In genomic region chr2:234905547-234906260, GRCh38 we compare ENCODE assay signal across 26 cellular contexts. TPM values are rescaled to one million over a fixed set of nuclear protein-coding genes. Genes with fewer than 3 reads are reported as not detected.
A peak's percentile ranks its signal among the peaks of the same experiment; 100 is the strongest.
DNase-seq lines count a peak whose midpoint lies in the region; ATAC-seq and TF ChIP-seq lines count a peak whose summit lies in the region.
"Had no signal": no experiment of that assay in that cellular context is flagged by ENCODE, and none has a peak within 500 bp of the region (broad histone marks: within the 10 kb centered on the region; RNA-seq: fewer than 3 reads in every experiment).

No MANE protein-coding gene starts in this region.

- H3K36me3 Mint-ChIP-seq in neural crest cell (ENCODE audit: low read depth), result no peaks in the 10 kb centered on the region
- H3K36me3 Mint-ChIP-seq: activated naive CD8-positive, alpha-beta T cell treated with anti-CD3 and anti-CD28 coated beads, Interleukin-2, amount 10 ng/mL, durations not matched to agents 7 days and 5 days; CD14-positive monocyte; memory B cell had no signal

- peak overlapping the region; percentile 84 for H3K27ac Mint-ChIP-seq in neural crest cell (ENCODE audit: unreplicated experiment)
- H3K27ac Mint-ChIP-seq: activated CD8-positive, alpha-beta T cell treated with anti-CD3 and anti-CD28 coated beads, Interleukin-2, amount 10 ng/mL, durations not matched to agents 7 days and 5 days; activated naive CD8-positive, alpha-beta T cell treated with anti-CD3 and anti-CD28 coated beads, Interleukin-2, amount 10 ng/mL, durations not matched to agents 7 days and 5 days; memory B cell; T-helper 1 cell treated with Interleukin-12 subunit alpha and Interleukin-12 subunit beta and Interleukin-4 antibody, amounts not matched to agents 30 μg/mL and 1 μg/mL, for 36 hours had no signal

- H3K4me1 Mint-ChIP-seq in neural crest cell, result peaks cover 5% of the 10 kb centered on the region
- H3K4me1 Mint-ChIP-seq: CD14-positive monocyte, memory B cell had no signal

- TF ChIP-seq POLR2A in esophagus muscularis mucosa (IDR thresholded peaks at IDR 0.05; ENCODE audit: low read depth), result no peak
- no peak for TF ChIP-seq POLR2A in Peyer's patch (IDR thresholded peaks at IDR 0.05)

- no peak overlapping the region for H3K4me3 ChIP-seq in AG10803 (ENCODE audit: low read length)
- H3K4me3 ChIP-seq in esophagus muscularis mucosa, result no peak overlapping the region
- no peak overlapping the region for H3K4me3 ChIP-seq in Peyer's patch
- H3K4me3 ChIP-seq: colonic mucosa, thoracic aorta had no signal

- H3K27ac ChIP-seq in esophagus muscularis mucosa (replicated peaks in 1 of 4) (no peak overlapping the region), Peyer's patch (no peak overlapping the region)
- H3K27ac ChIP-seq: colonic mucosa, RWPE1, thoracic aorta had no signal

- DNase-seq in AG10803 (ENCODE audit: low read depth), result peak; percentile 18
- DNase-seq in M059J (ENCODE audit: low read depth), result peak; percentile 77
- peak; percentile 62 for DNase-seq in esophagus muscularis mucosa (ENCODE audit: extremely low spot score)
- no peak for DNase-seq in neural crest cell (ENCODE audit: low read depth, low spot score)
- DNase-seq in Peyer's patch, result no peak
- no peak for DNase-seq in midbrain (lab: John Stamatoyannopoulos, UW)
- DNase-seq in hypothalamus (lab: John Stamatoyannopoulos, UW), result no peak
- DNase-seq: activated CD4-positive, alpha-beta T cell treated with anti-CD3 and anti-CD28 coated beads for 1 hour; activated CD8-positive, alpha-beta T cell treated with anti-CD3 and anti-CD28 coated beads, Interleukin-2, amount 10 ng/mL, durations not matched to agents 7 days and 5 days; activated effector memory CD4-positive, alpha-beta T cell treated with anti-CD3 and anti-CD28 coated beads, Interleukin-2, amount 50 U/mL, for 16 hours; activated naive CD8-positive, alpha-beta T cell treated with anti-CD3 and anti-CD28 coated beads, Interleukin-2, amount 10 ng/mL, durations not matched to agents 7 days and 5 days; activated T-cell treated with anti-CD3 and anti-CD28 coated beads for 4 hours; colonic mucosa; effector memory CD4-positive, alpha-beta T cell; erythroblast; NCI-H1092 treated with DMSO at 0.1 percent for 48 hours; NCI-H187 treated with DMSO at 0.1 percent for 48 hours; NCI-H774; stimulated activated CD4-positive, alpha-beta T cell treated with anti-CD3 and anti-CD28 coated beads, Interleukin-4, amount 100 ng/mL, for 24 hours; stimulated activated naive CD8-positive, alpha-beta T cell treated with anti-CD3 and anti-CD28 coated beads, Interleukin-15, Interleukin-2, amounts not matched to agents 100 U/mL and 50 U/mL, for 24 hours had no signal

- intact Hi-C loops in esophagus muscularis mucosa (cut with DNase I), result no loop called here

- H3K4me1 ChIP-seq in esophagus muscularis mucosa, result no peaks in the 10 kb centered on the region
- no peaks in the 10 kb centered on the region for H3K4me1 ChIP-seq in Peyer's patch
- H3K4me1 ChIP-seq: colonic mucosa had no signal

- no peak overlapping the region for H3K4me3 Mint-ChIP-seq in neural crest cell
- H3K4me3 Mint-ChIP-seq: activated CD8-positive, alpha-beta T cell treated with anti-CD3 and anti-CD28 coated beads, Interleukin-2, amount 10 ng/mL, durations not matched to agents 7 days and 5 days; activated naive CD8-positive, alpha-beta T cell treated with anti-CD3 and anti-CD28 coated beads, Interleukin-2, amount 10 ng/mL, durations not matched to agents 7 days and 5 days; CD14-positive monocyte; memory B cell; T-helper 1 cell treated with Interleukin-12 subunit alpha and Interleukin-12 subunit beta and Interleukin-4 antibody, amounts not matched to agents 30 μg/mL and 1 μg/mL, for 36 hours had no signal

- TF ChIP-seq CTCF in AG10803 (conservative IDR thresholded peaks at IDR 0.05; ENCODE audit: low read length) (no peak), esophagus muscularis mucosa (IDR thresholded peaks at IDR 0.05) (no peak), neural crest cell (conservative IDR thresholded peaks at IDR 0.05) (no peak), Peyer's patch (IDR thresholded peaks at IDR 0.05) (no peak)

- ATAC-seq in GM21825 (IDR thresholded peaks at IDR 0.05; ENCODE audit: unreplicated experiment), result no peak
- ATAC-seq: activated CD8-positive, alpha-beta T cell treated with anti-CD3 and anti-CD28 coated beads, Interleukin-2, amount 10 ng/mL, durations not matched to agents 7 days and 5 days; stimulated activated naive CD8-positive, alpha-beta T cell treated with anti-CD3 and anti-CD28 coated beads, Interleukin-15, Interleukin-2, amounts not matched to agents 100 U/mL and 50 U/mL, for 24 hours had no signal

- H3K27me3 ChIP-seq in esophagus muscularis mucosa (no peaks in the 10 kb centered on the region), Peyer's patch (no peaks in the 10 kb centered on the region)
- H3K27me3 ChIP-seq: colonic mucosa had no signal

- H3K36me3 ChIP-seq in esophagus muscularis mucosa (no peaks in the 10 kb centered on the region), Peyer's patch (no peaks in the 10 kb centered on the region)
- H3K36me3 ChIP-seq: colonic mucosa, thoracic aorta had no signal

- 86% methylated on average over 12 of the region's 12 CpGs for WGBS in esophagus muscularis mucosa

- H3K9me3 ChIP-seq in esophagus muscularis mucosa (no peaks in the 10 kb centered on the region), Peyer's patch (no peaks in the 10 kb centered on the region)
- H3K9me3 ChIP-seq: colonic mucosa, thoracic aorta had no signal

- no peaks in the 10 kb centered on the region for H3K9me3 Mint-ChIP-seq in neural crest cell
- H3K9me3 Mint-ChIP-seq: activated naive CD8-positive, alpha-beta T cell treated with anti-CD3 and anti-CD28 coated beads, Interleukin-2, amount 10 ng/mL, durations not matched to agents 7 days and 5 days; memory B cell; T-helper 1 cell treated with Interleukin-12 subunit alpha and Interleukin-12 subunit beta and Interleukin-4 antibody, amounts not matched to agents 30 μg/mL and 1 μg/mL, for 36 hours had no signal

- H3K27me3 Mint-ChIP-seq in neural crest cell (ENCODE audit: low read depth), result no peaks in the 10 kb centered on the region
- H3K27me3 Mint-ChIP-seq: activated naive CD8-positive, alpha-beta T cell treated with anti-CD3 and anti-CD28 coated beads, Interleukin-2, amount 10 ng/mL, durations not matched to agents 7 days and 5 days had no signal

- TF ChIP-seq EP300 in esophagus muscularis mucosa (IDR thresholded peaks at IDR 0.05), result no peak

RNA-seq across cellular contexts. Expression of gene SH3BP4, which starts 46.1 kb away (rescaled TPM):
- total RNA-seq in M059J (2014; rRNA removed; shearing (Covaris generic)), result 56.4 and 89.1 TPM in 2 replicates
- total RNA-seq in esophagus muscularis mucosa (10 to 100 TPM; 25.3 to 63.1 (median 48.4) TPM), neural crest cell (32.1 and 37.1 TPM in 2 replicates), Peyer's patch (10 to 100 TPM; 16.5 to 32.8 (median 26.4) TPM)
- total RNA-seq: activated CD8-positive, alpha-beta T cell treated with anti-CD3 and anti-CD28 coated beads, Interleukin-2, amount 10 ng/mL, durations not matched to agents 7 days and 5 days had no signal

Comparison
In these comparisons a context has a peak if more than half of its experiments do, and no peak if none do; other contexts are left out.
1. DNase-seq: peak in AG10803 (single experiment), M059J (single experiment) and esophagus muscularis mucosa (single experiment); none in neural crest cell (single experiment), Peyer's patch (0 of 3), midbrain (single experiment) and hypothalamus (0 of 51).